ENCODE assay signal across 19 cellular contexts in genomic region chr6:151699719-151700118, GRCh38.
DNase-seq lines count a peak whose midpoint lies in the region; ATAC-seq, FAIRE-seq and TF ChIP-seq lines count a peak whose summit lies in the region.
"Had no signal": no experiment of that assay in that cellular context is flagged by ENCODE, and none has a peak within 500 bp of the region (broad histone marks: within the 10 kb centered on the region; RNA-seq: fewer than 3 reads in every experiment).

No MANE protein-coding gene starts in this region.

- H3K79me2 ChIP-seq in Karpas-422 (ENCODE audit: low read length), result no peaks in the 10 kb centered on the region
- no peaks in the 10 kb centered on the region for H3K79me2 ChIP-seq in GM23248 (ENCODE audit: insufficient read depth)

- H3K9me3 Mint-ChIP-seq in natural killer cell treated with Interleukin-12 subunit alpha and Interleukin-12 subunit beta and Interleukin-15 and Interleukin-18, amount 100 ng/mL, for 72 hours, result no peaks in the 10 kb centered on the region

- H3K27me3 ChIP-seq in Karpas-422 (ENCODE audit: low read length) (no peaks in the 10 kb centered on the region), GM23248 (replicated peaks; ENCODE audit: insufficient read depth) (no peaks in the 10 kb centered on the region)

- TF ChIP-seq CTCF in fibroblast of the aortic adventitia (IDR thresholded peaks at IDR 0.05; ENCODE audit: insufficient read depth, low read length) (no peak), kidney (IDR thresholded peaks at IDR 0.05; ENCODE audit: borderline replicate concordance, extremely low read depth, insufficient read depth) (no peak)

- no peaks in the 10 kb centered on the region for H4K20me1 ChIP-seq in Karpas-422 (ENCODE audit: insufficient read depth, low read depth, low read length)
- H4K20me1 ChIP-seq in GM23248 (ENCODE audit: insufficient read depth), result no peaks in the 10 kb centered on the region

- H3K9ac ChIP-seq in Karpas-422 (ENCODE audit: low read length) (peak overlapping the region; percentile 65; the same call in 1 of the 2 replicates), kidney (ENCODE audit: low read length in 2 of 2) (no peak overlapping the region), GM23248 (no peak overlapping the region)

- in situ Hi-C loops in GM23248 (cut with MboI), result loop anchor here (10.0 kb wide), 1 partner anchor 565 kb away; no protein-coding TSS in a partner anchor

- H3K4me2 ChIP-seq in Karpas-422 (ENCODE audit: low read depth, low read length, poor library complexity, severe bottlenecking), result peak overlapping the region; percentile 66
- no peak overlapping the region for H3K4me2 ChIP-seq in GM23248 (ENCODE audit: unreplicated experiment)
- H3K4me2 ChIP-seq: PC-9 had no signal

- FAIRE-seq in kidney (lab: Jason Lieb, UNC), result peak; percentile 80
- FAIRE-seq: GM12891, GM18507, H1 had no signal

- intact Hi-C loops in kidney (cut with DNase I), result loop anchor here (10.0 kb wide), 1 partner anchor 425 kb away; no protein-coding TSS in a partner anchor

- no peak overlapping the region for H3K27ac Mint-ChIP-seq in natural killer cell treated with Interleukin-12 subunit alpha and Interleukin-12 subunit beta and Interleukin-15 and Interleukin-18, amount 100 ng/mL, for 72 hours

- H3K4me1 ChIP-seq in Karpas-422 (ENCODE audit: low read length) (peaks cover 91% of the 10 kb centered on the region), kidney (ENCODE audit: control insufficient read depth in 1 of 2, insufficient read depth in 1 of 2, low read depth in 1 of 2, low read length in 2 of 2) (peaks cover 0 to 6% of the 10 kb centered on the region in 2 donors), GM23248 (ENCODE audit: insufficient read depth) (no peaks in the 10 kb centered on the region)

- H3K36me3 ChIP-seq in Karpas-422 (ENCODE audit: insufficient read depth, low read length) (0 out of 2 replicates have a peak, but pooled peaks cover 8% of the 10 kb centered on the region), kidney (ENCODE audit: control insufficient read depth in 1 of 2, insufficient read depth in 2 of 2, low read length in 2 of 2) (no peaks in the 10 kb centered on the region), GM23248 (ENCODE audit: low read depth) (no peaks in the 10 kb centered on the region)

- peaks cover 0 to 6% of the 10 kb centered on the region in 2 donors for H3K27me3 Mint-ChIP-seq in natural killer cell treated with Interleukin-12 subunit alpha and Interleukin-12 subunit beta and Interleukin-15 and Interleukin-18, amount 100 ng/mL, for 72 hours

- peak overlapping the region; percentile 94 for H3K27ac ChIP-seq in Karpas-422 (ENCODE audit: low read length)
- peak overlapping the region; percentile 79 to 83 for H3K27ac ChIP-seq in kidney (ENCODE audit: low read depth in 2 of 2, low read length in 2 of 2)
- no peak overlapping the region for H3K27ac ChIP-seq in GM23248
- H3K27ac ChIP-seq: C4-2B, PC-9 had no signal

- H3K4me1 Mint-ChIP-seq in natural killer cell treated with Interleukin-12 subunit alpha and Interleukin-12 subunit beta and Interleukin-15 and Interleukin-18, amount 100 ng/mL, for 72 hours (ENCODE audit: low read depth in 2 of 2), result peaks cover 15 to 20% of the 10 kb centered on the region in 2 donors

- H3K4me3 Mint-ChIP-seq in natural killer cell treated with Interleukin-12 subunit alpha and Interleukin-12 subunit beta and Interleukin-15 and Interleukin-18, amount 100 ng/mL, for 72 hours, result no peak overlapping the region

- no peaks in the 10 kb centered on the region for H3F3A ChIP-seq in GM23248 (ENCODE audit: insufficient read depth)

- no peak overlapping the region for H3K4me3 ChIP-seq in Karpas-422 (ENCODE audit: low read length)
- no peak overlapping the region for H3K4me3 ChIP-seq in fibroblast of the aortic adventitia (ENCODE audit: low read depth, low read length)
- H3K4me3 ChIP-seq in kidney (ENCODE audit: low read length in 2 of 2), result peak overlapping the region in 1 of 2 donors; percentile 20
- no peak overlapping the region for H3K4me3 ChIP-seq in GM23248
- H3K4me3 ChIP-seq: PC-9 had no signal

- H3K9me3 ChIP-seq in Karpas-422 (ENCODE audit: low read length) (no peaks in the 10 kb centered on the region), kidney (ENCODE audit: control insufficient read depth in 1 of 2, low read length in 2 of 2) (no peaks in the 10 kb centered on the region), GM23248 (ENCODE audit: low read depth) (no peaks in the 10 kb centered on the region)

- DNase-seq in Karpas-422 (no peak), fibroblast of the aortic adventitia (ENCODE audit: low read depth) (peak; percentile 95), kidney (no peak), renal cortical epithelial cell (ENCODE audit: low read depth) (peak; percentile 62), DMS 273 (lab: John Stamatoyannopoulos, UW; ENCODE audit: unreplicated experiment) (no peak), NCI-H446 treated with DMSO at 0.1 percent for 48 hours (lab: John Stamatoyannopoulos, UW) (no peak), GM23248 (no peak)
- no peak for DNase-seq in natural killer cell treated with Interleukin-12 subunit alpha and Interleukin-12 subunit beta and Interleukin-15 and Interleukin-18, amount 100 ng/mL, for 72 hours (ENCODE audit: low spot score)
- DNase-seq: GF-D8, KBM-7, NCI-H1436, NCI-H2029 treated with DMSO at 0.1 percent for 48 hours, NCI-H510A, NCI-H82, PC-9 had no signal

- no peak overlapping the region; the same call in 1 of the 2 replicates for H2AFZ ChIP-seq in Karpas-422 (ENCODE audit: low read length)
- H2AFZ ChIP-seq in GM23248, result no peak overlapping the region
- H2AFZ ChIP-seq: PC-9 had no signal

- no peaks in the 10 kb centered on the region for H3K9me2 ChIP-seq in Karpas-422 (replicated peaks; ENCODE audit: insufficient read depth, low read length)
- no peaks in the 10 kb centered on the region for H3K9me2 ChIP-seq in GM23248 (ENCODE audit: insufficient read depth)

- H3K36me3 Mint-ChIP-seq in natural killer cell treated with Interleukin-12 subunit alpha and Interleukin-12 subunit beta and Interleukin-15 and Interleukin-18, amount 100 ng/mL, for 72 hours, result no peaks in the 10 kb centered on the region

- 35 to 36% methylated on average over 4 of the region's 4 CpGs for WGBS in GM23248 (ENCODE audit: low coverage in 1 of 2, low lambda C conversion rate in 2 of 2, missing lambda C conversion rate in 2 of 2), 2 experiments

- ATAC-seq in natural killer cell treated with Interleukin-12 subunit alpha and Interleukin-12 subunit beta and Interleukin-15 and Interleukin-18, amount 100 ng/mL, for 72 hours, result no peak

Comparison
In these comparisons a context has a peak if more than half of its experiments do, and no peak if none do; other contexts are left out.
1. DNase-seq: peak in fibroblast of the aortic adventitia (single experiment) and renal cortical epithelial cell (single experiment); none in Karpas-422 (single experiment), kidney (single experiment), natural killer cell treated with Interleukin-12 subunit alpha and Interleukin-12 subunit beta and Interleukin-15 and Interleukin-18, amount 100 ng/mL, for 72 hours (single experiment), DMS 273 (single experiment), NCI-H446 treated with DMSO at 0.1 percent for 48 hours (single experiment) and GM23248 (single experiment).